In the genomic region with DNA sequence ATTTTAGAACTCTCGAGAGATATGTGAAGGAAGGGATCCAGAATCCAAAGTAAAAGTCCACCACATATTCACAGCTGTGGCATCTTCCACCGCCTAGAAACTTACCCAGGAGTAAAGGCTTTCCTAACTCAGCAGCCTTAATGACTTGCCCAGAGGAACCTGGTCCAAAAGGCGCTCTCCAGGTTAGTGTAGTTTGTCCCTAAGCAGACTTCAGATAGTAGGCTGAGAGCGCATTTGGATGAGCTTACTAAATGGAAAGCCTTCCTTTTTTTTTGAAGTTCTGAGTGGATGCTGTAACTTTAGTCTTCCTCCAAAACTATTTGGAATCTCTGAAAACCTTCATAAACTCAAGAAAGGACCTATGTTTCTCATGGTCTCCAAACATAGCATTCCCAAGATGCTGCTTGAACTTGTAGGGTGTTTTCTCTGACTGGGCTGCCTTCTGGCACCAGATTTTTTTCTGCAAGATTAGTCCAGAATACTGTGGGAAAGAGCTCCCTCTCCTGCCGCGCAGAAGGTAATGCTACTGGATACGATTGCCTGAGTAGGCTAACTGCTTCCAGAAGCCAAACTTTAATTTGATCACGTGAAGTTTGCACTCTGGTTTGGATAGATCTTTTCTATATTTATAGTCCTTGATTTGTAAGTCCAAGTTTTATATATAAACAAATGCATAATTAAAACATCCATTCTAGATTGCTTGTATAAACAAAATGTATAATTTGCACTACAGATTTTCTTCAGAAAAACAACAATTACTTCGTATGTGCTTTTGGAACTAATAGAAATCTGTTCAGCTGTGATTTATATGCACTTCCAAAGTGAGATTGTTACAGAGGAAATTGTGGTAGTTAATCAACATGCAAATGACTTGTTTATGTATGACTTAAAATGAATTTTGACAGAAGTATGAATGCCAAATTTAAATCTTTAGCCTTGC, we compare ENCODE assay signal across 8 cellular contexts. TPM values are rescaled to one million over a fixed set of nuclear protein-coding genes. Genes with fewer than 3 reads are reported as not detected.
DNase-seq lines count a peak whose midpoint lies in the region; ATAC-seq, FAIRE-seq and TF ChIP-seq lines count a peak whose summit lies in the region.

No MANE protein-coding gene starts in this region.

- POLR2A ChIA-PET in A673 (lab: Charles Lee; ENCODE audit: low non-redundant PET): no interaction called here

- no peaks in the 10 kb centered on the region for H3K9me3 ChIP-seq in A673 (ENCODE audit: low read depth, low read length, poor library complexity, severe bottlenecking)
- no peaks in the 10 kb centered on the region for H3K9me3 ChIP-seq in gastroesophageal sphincter

- H3K27me3 ChIP-seq in A673 (replicated peaks; ENCODE audit: insufficient read depth, low read depth, low read length, poor library complexity): no peaks in the 10 kb centered on the region
- no peaks in the 10 kb centered on the region for H3K27me3 ChIP-seq in gastroesophageal sphincter

- H3K36me3 ChIP-seq in A673 (ENCODE audit: insufficient read depth, low read length, poor library complexity, severe bottlenecking) (no peaks in the 10 kb centered on the region), gastroesophageal sphincter (no peaks in the 10 kb centered on the region)

- CTCF ChIA-PET in A673 (lab: Charles Lee): interaction anchor here (0.6 to 1.0 kb wide), 3 partner anchors 15 to 988 kb away, joined by 3 to 4 read pairs (median 4); no protein-coding TSS in a partner anchor

- no peak for TF ChIP-seq POLR2A in gastroesophageal sphincter (IDR thresholded peaks at IDR 0.05)

- FAIRE-seq in TTC549 (lab: Jason Lieb, UNC): peak; percentile 58

- no peaks in the 10 kb centered on the region for H3K4me1 Mint-ChIP-seq in stimulated activated effector memory CD8-positive, alpha-beta T cell treated with anti-CD3 and anti-CD28 coated beads, Interleukin-12 subunit alpha, Interleukin-12 subunit beta, amount 100 ng/mL, for 72 hours

- ATAC-seq in GM18498 (IDR thresholded peaks at IDR 0.05; ENCODE audit: unreplicated experiment) (peak; percentile 84), HG02938 (IDR thresholded peaks at IDR 0.05; ENCODE audit: unreplicated experiment) (peak; percentile 82), gastroesophageal sphincter (peak; percentile 57)
- no peak for ATAC-seq in stimulated activated effector memory CD8-positive, alpha-beta T cell treated with anti-CD3 and anti-CD28 coated beads, Interleukin-12 subunit alpha, Interleukin-12 subunit beta, amount 100 ng/mL, for 72 hours

- peak; percentile 79 for DNase-seq in A673 (ENCODE audit: low spot score)
- peak; percentile 56 for DNase-seq in NCI-H2029 treated with DMSO at 0.1 percent for 48 hours (lab: John Stamatoyannopoulos, UW)
- peak in 9 of 10 donors; percentile 31 to 94 (median 65) for DNase-seq in posterior cingulate gyrus
- DNase-seq in stimulated activated effector memory CD8-positive, alpha-beta T cell treated with anti-CD3 and anti-CD28 coated beads, Interleukin-12 subunit alpha, Interleukin-12 subunit beta, amount 100 ng/mL, for 72 hours (ENCODE audit: low spot score in 2 of 2): no peak

- H3K4me3 Mint-ChIP-seq in stimulated activated effector memory CD8-positive, alpha-beta T cell treated with anti-CD3 and anti-CD28 coated beads, Interleukin-12 subunit alpha, Interleukin-12 subunit beta, amount 100 ng/mL, for 72 hours: no peak overlapping the region

- no peak overlapping the region for H3K27ac ChIP-seq in A673 (ENCODE audit: low read depth, low read length, poor library complexity, severe bottlenecking)
- no peak overlapping the region for H3K27ac ChIP-seq in gastroesophageal sphincter

- no peak overlapping the region for H3K27ac Mint-ChIP-seq in stimulated activated effector memory CD8-positive, alpha-beta T cell treated with anti-CD3 and anti-CD28 coated beads, Interleukin-12 subunit alpha, Interleukin-12 subunit beta, amount 100 ng/mL, for 72 hours

- TF ChIP-seq CTCF in A673 (conservative IDR thresholded peaks at IDR 0.05; ENCODE audit: low read depth, low read length) (peak; percentile 91), gastroesophageal sphincter (IDR thresholded peaks at IDR 0.05) (peak; percentile 51 to 83 (median 66))

- intact Hi-C loops in A673 (cut with micrococcal nuclease; ENCODE audit: unreplicated experiment) (loop anchor here (1.0 to 10.0 kb wide), 4 partner anchors 613 to 990 kb away; no protein-coding TSS in a partner anchor), posterior cingulate gyrus (cut with DNase I) (loop anchor here (1.0 to 5.0 kb wide), 2 partner anchors 613 to 630 kb away; no protein-coding TSS in a partner anchor)

- no peak overlapping the region for H3K4me3 ChIP-seq in A673 (ENCODE audit: low read depth, low read length, poor library complexity, severe bottlenecking)
- no peak overlapping the region for H3K4me3 ChIP-seq in gastroesophageal sphincter

- H3K4me1 ChIP-seq in A673 (ENCODE audit: insufficient read depth, low read length, poor library complexity, severe bottlenecking) (no peaks in the 10 kb centered on the region), gastroesophageal sphincter (no peaks in the 10 kb centered on the region)

- TF ChIP-seq EP300 in gastroesophageal sphincter (IDR thresholded peaks at IDR 0.05): no peak

- no peaks in the 10 kb centered on the region for H3K36me3 Mint-ChIP-seq in stimulated activated effector memory CD8-positive, alpha-beta T cell treated with anti-CD3 and anti-CD28 coated beads, Interleukin-12 subunit alpha, Interleukin-12 subunit beta, amount 100 ng/mL, for 72 hours

- no peaks in the 10 kb centered on the region for H3K9me3 Mint-ChIP-seq in stimulated activated effector memory CD8-positive, alpha-beta T cell treated with anti-CD3 and anti-CD28 coated beads, Interleukin-12 subunit alpha, Interleukin-12 subunit beta, amount 100 ng/mL, for 72 hours

- 42 to 47% methylated on average over 8 of the region's 9 CpGs for WGBS in gastroesophageal sphincter (ENCODE audit: low coverage in 1 of 2), 2 donors

- BruUV-seq in A673 (replicated peaks; lab: Mats Ljungman, UMichigan): no TSS peak

RNA-seq across cellular contexts. Expression of gene GPR37, which starts 19.6 kb away (rescaled TPM):
- 0.42 and 0.67 TPM in 2 replicates for total RNA-seq in A673 (2021)
- total RNA-seq in gastroesophageal sphincter: 10 to 100 TPM in 3 of 4 donors, 1 to 10 TPM in 1; 2.5 to 14.7 (median 11.2) TPM

Comparison
In these comparisons a context has a peak if more than half of its experiments do, and no peak if none do; other contexts are left out.
1. DNase-seq: peak in A673 (single experiment), NCI-H2029 treated with DMSO at 0.1 percent for 48 hours (single experiment) and posterior cingulate gyrus (9 of 10); none in stimulated activated effector memory CD8-positive, alpha-beta T cell treated with anti-CD3 and anti-CD28 coated beads, Interleukin-12 subunit alpha, Interleukin-12 subunit beta, amount 100 ng/mL, for 72 hours (0 of 2).